ENCODE assay signal across 7 cellular contexts in the genomic region with DNA sequence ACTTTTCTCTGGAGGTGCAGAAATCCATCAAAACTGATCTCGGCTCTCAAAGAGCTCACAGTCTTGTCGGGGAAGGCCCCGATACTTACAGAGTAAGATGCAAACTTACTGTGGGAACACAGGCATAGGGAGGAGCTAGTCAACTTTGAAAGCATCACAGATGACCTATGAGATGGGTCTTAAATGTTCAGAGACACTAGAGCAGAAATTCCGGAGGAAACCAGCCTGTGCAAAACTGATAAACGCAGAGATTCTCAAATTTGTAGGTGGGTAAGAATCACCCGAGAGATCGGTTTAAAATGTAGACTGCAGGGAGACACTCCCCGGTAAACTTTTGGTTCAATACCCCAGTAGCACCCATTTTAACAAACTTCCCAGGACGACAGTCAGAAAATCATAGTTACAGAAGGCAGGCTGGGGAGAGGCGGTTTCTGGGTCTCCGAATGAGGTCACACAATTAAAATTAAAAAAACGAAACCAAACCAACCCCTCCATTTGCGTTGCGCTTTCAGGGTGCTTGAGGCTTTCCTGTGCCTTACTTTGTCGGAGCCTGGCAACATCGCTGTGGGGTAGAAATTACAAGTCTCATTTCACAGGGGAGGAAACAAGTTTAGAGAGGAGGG. TPM values are rescaled to one million over a fixed set of nuclear protein-coding genes. Genes with fewer than 3 reads are reported as not detected.
DNase-seq lines count a peak whose midpoint lies in the region; ATAC-seq and TF ChIP-seq lines count a peak whose summit lies in the region.

No MANE protein-coding gene starts in this region.

- no peak; the same call in 1 of the 2 replicates for TF ChIP-seq POLR2A in IMR-90 (IDR thresholded peaks at IDR 0.05; ENCODE audit: low read depth, low read length)

- H3K56ac ChIP-seq in IMR-90 (ENCODE audit: extremely low read depth, insufficient read depth, low read length): peak overlapping the region; percentile 97

- peak overlapping the region; percentile 90 for H4K5ac ChIP-seq in IMR-90 (ENCODE audit: low read depth, low read length)

- H3K27me3 ChIP-seq in GM06990 (replicated peaks; ENCODE audit: control insufficient read depth, insufficient read depth, low read length): no peaks in the 10 kb centered on the region
- H3K27me3 ChIP-seq in IMR-90 (ENCODE audit: control insufficient read depth, insufficient read depth, low read length): no peaks in the 10 kb centered on the region
- no peaks in the 10 kb centered on the region for H3K27me3 ChIP-seq in esophagus (ENCODE audit: control insufficient read depth in 1 of 2, insufficient read depth in 2 of 2, low read length in 2 of 2)
- H3K27me3 ChIP-seq in aorta (ENCODE audit: control insufficient read depth in 1 of 2, insufficient read depth in 2 of 2, low read length in 1 of 2): no peaks in the 10 kb centered on the region

- peak overlapping the region; percentile 68; the same call in 1 of the 2 replicates for H2BK20ac ChIP-seq in IMR-90 (ENCODE audit: low read depth, low read length)

- H2BK15ac ChIP-seq in IMR-90 (ENCODE audit: low read depth, low read length): peak overlapping the region; percentile 53; the same call in 2 of the 3 replicates

- peaks cover 0 to 15% of the 10 kb centered on the region in 2 experiments; a peak in 1 of 4 replicates for H3K79me1 ChIP-seq in IMR-90 (ENCODE audit: low read depth in 1 of 2, low read length in 2 of 2)

- no peaks in the 10 kb centered on the region for H3K9me3 Mint-ChIP-seq in nephron progenitor cell

- CTCF ChIA-PET in IMR-90 (lab: Yijun Ruan, JAX): interaction anchor here (0.7 to 1.6 kb wide), 5 partner anchors 13 to 74 kb away, joined by 3 to 5 read pairs (median 4); a partner anchor contains a TSS

- peaks cover 30% of the 10 kb centered on the region for H3K4me1 Mint-ChIP-seq in nephron progenitor cell

- ATAC-seq in GM21526 (IDR thresholded peaks at IDR 0.05; ENCODE audit: low FRiP score, unreplicated experiment): peak; percentile 31
- ATAC-seq in IMR-90 (ENCODE audit: low read depth): 0 out of 2 replicates have a peak, but pooled peaks have one; percentile 3
- peak; percentile 42 for ATAC-seq in aorta (ENCODE audit: low FRiP score)

- intact Hi-C loops in IMR-90 (cut with micrococcal nuclease): no loop called here
- intact Hi-C loops in aorta (cut with DNase I): loop anchor here in 1 of 2 donors (10.0 kb wide), 1 partner anchor 61 kb away; no protein-coding TSS in a partner anchor

- POLR2A ChIA-PET in IMR-90 (lab: Charles Lee; ENCODE audit: unreplicated experiment): interaction anchor here (0.6 kb wide), 2 partner anchors 11 to 62 kb away, joined by 3 to 4 read pairs; no protein-coding TSS in a partner anchor

- H2BK5ac ChIP-seq in IMR-90 (ENCODE audit: low read depth, low read length, poor library complexity, severe bottlenecking): peak overlapping the region; percentile 94

- no peaks in the 10 kb centered on the region for H3K27me3 Mint-ChIP-seq in nephron progenitor cell (ENCODE audit: low read depth, poor library complexity)

- peak overlapping the region; percentile 93 for H3K23ac ChIP-seq in IMR-90 (ENCODE audit: low read depth, low read length)

- peak overlapping the region; percentile 97 for H3K9ac ChIP-seq in IMR-90 (ENCODE audit: low read depth, low read length)

- H3K14ac ChIP-seq in IMR-90 (replicated peaks; ENCODE audit: low read depth, low read length): peak overlapping the region; percentile 98

- dilution Hi-C loops in IMR-90 (cut with HindIII; ENCODE audit: low sequenced_read_pairs, unreplicated experiment): no loop called here

- H3K36me3 ChIP-seq in GM06990 (ENCODE audit: control insufficient read depth, insufficient read depth, low read length) (no peaks in the 10 kb centered on the region; the same call in none of the 2 replicates), IMR-90 (ENCODE audit: control insufficient read depth, insufficient read depth, low read length) (peaks cover 2% of the 10 kb centered on the region; the same call in 1 of the 2 replicates), esophagus (ENCODE audit: control insufficient read depth in 2 of 2, insufficient read depth in 2 of 2, low read length in 1 of 2) (peaks cover 0 to 4% of the 10 kb centered on the region in 2 donors), aorta (ENCODE audit: control insufficient read depth in 1 of 2, insufficient read depth in 2 of 2, low read length in 1 of 2) (no peaks in the 10 kb centered on the region)

- peak overlapping the region; percentile 99 for H3K27ac Mint-ChIP-seq in nephron progenitor cell

- TSS peak; percentile 98 for BruUV-seq in IMR-90 (replicated peaks; lab: Mats Ljungman, UMichigan)

- no peak for TF ChIP-seq RAD21 in IMR-90 (IDR thresholded peaks at IDR 0.05; ENCODE audit: low read length)

- H3K9me3 ChIP-seq in IMR-90 (ENCODE audit: control insufficient read depth, insufficient read depth, low read length) (no peaks in the 10 kb centered on the region), esophagus (ENCODE audit: control insufficient read depth in 2 of 2, insufficient read depth in 1 of 2, low read depth in 1 of 2, low read length in 1 of 2) (no peaks in the 10 kb centered on the region), aorta (ENCODE audit: control insufficient read depth, low read length) (no peaks in the 10 kb centered on the region)

- peak overlapping the region; percentile 92 for H3K4me3 Mint-ChIP-seq in nephron progenitor cell

- peak overlapping the region; percentile 97 for H4K91ac ChIP-seq in IMR-90 (ENCODE audit: insufficient read depth, low read depth, low read length)

- H3K36me3 Mint-ChIP-seq in nephron progenitor cell (ENCODE audit: low read depth): peaks cover 28% of the 10 kb centered on the region

- H3K4me1 ChIP-seq in IMR-90 (ENCODE audit: control insufficient read depth, insufficient read depth, low read length) (peaks cover 3% of the 10 kb centered on the region), esophagus (ENCODE audit: control insufficient read depth in 2 of 2, insufficient read depth in 2 of 2, low read length in 1 of 2) (no peaks in the 10 kb centered on the region), aorta (ENCODE audit: control insufficient read depth in 1 of 2, insufficient read depth in 2 of 2, low read length in 2 of 2) (peaks cover 0 to 2% of the 10 kb centered on the region in 2 donors)

- 19% methylated on average over 3 of the region's 16 CpGs; no CpG with 5 or more reads in 1 of the 2 experiments for WGBS in IMR-90 (ENCODE audit: extremely low coverage in 2 of 2, insufficient read length in 1 of 2), 2 experiments
- 1% methylated on average over 16 of the region's 16 CpGs for WGBS in esophagus, 2 donors
- 1 to 2% methylated on average over 16 of the region's 16 CpGs for WGBS in aorta, 2 donors

- H2AFZ ChIP-seq in IMR-90 (replicated peaks; ENCODE audit: low read length, poor library complexity): peak overlapping the region; percentile 91

- H3K4me2 ChIP-seq in IMR-90 (ENCODE audit: low read depth, low read length): peak overlapping the region; percentile 87

- peak overlapping the region; percentile 94 for H3K27ac ChIP-seq in IMR-90 (ENCODE audit: insufficient read depth, low read length)
- peak overlapping the region; percentile 94 to 98 for H3K27ac ChIP-seq in esophagus (ENCODE audit: low read depth in 2 of 2, low read length in 1 of 2)
- H3K27ac ChIP-seq in aorta (ENCODE audit: low read depth in 1 of 2, low read length in 2 of 2): peak overlapping the region; percentile 64 to 90

- no peak for TF ChIP-seq CTCF in GM06990 (IDR thresholded peaks at IDR 0.05; ENCODE audit: insufficient read depth, low read length, poor library complexity, severe bottlenecking)
- no peak for TF ChIP-seq CTCF in IMR-90 (conservative IDR thresholded peaks at IDR 0.05; ENCODE audit: low read depth, low read length)
- TF ChIP-seq CTCF in nephron progenitor cell (IDR thresholded peaks at IDR 0.05): no peak

- peak overlapping the region; percentile 94 for H3K4ac ChIP-seq in IMR-90 (ENCODE audit: low read depth, low read length)

- peak overlapping the region; percentile 66 to 93 for H4K8ac ChIP-seq in IMR-90 (ENCODE audit: low read depth in 2 of 2, low read length in 2 of 2)

- peak overlapping the region; percentile 47 for H2AK9ac ChIP-seq in IMR-90 (replicated peaks; ENCODE audit: low read depth, low read length, poor library complexity)

- peaks cover 43% of the 10 kb centered on the region for H4K20me1 ChIP-seq in IMR-90 (ENCODE audit: insufficient read depth, low read length)

- H3K9me1 ChIP-seq in IMR-90 (ENCODE audit: insufficient read depth, low read length): peaks cover 8% of the 10 kb centered on the region; the same call in 1 of the 2 replicates

- H2BK120ac ChIP-seq in IMR-90 (ENCODE audit: low read depth, low read length): peak overlapping the region; percentile 78

- H2AK5ac ChIP-seq in IMR-90 (ENCODE audit: low read depth, low read length): peak overlapping the region; percentile 86

- DNase-seq in GM06990 (ENCODE audit: extremely low read depth, insufficient read length) (peak; percentile 48), IMR-90 (peak; percentile 73), nephron progenitor cell (no peak), aorta (no peak)
- peak; percentile 31 for DNase-seq in activated CD4-positive, CD25-positive, alpha-beta regulatory T cell treated with anti-CD3 and anti-CD28 coated beads, Interleukin-2, amount 50 U/mL, for 72 hours

- in situ Hi-C loops in IMR-90 (cut with MboI; ENCODE audit: low sequenced_read_pairs): no loop called here

- peak overlapping the region; percentile 96 for H3K18ac ChIP-seq in IMR-90 (ENCODE audit: low read depth, low read length)

- H3K4me3 ChIP-seq in GM06990 (replicated peaks; ENCODE audit: low read depth, low read length) (peak overlapping the region; percentile 70), IMR-90 (ENCODE audit: insufficient read depth, low read depth, low read length) (peak overlapping the region; percentile 62), esophagus (ENCODE audit: low read depth in 1 of 2, low read length in 2 of 2) (peak overlapping the region; percentile 56 to 62), aorta (ENCODE audit: low read length in 2 of 2) (peak overlapping the region; percentile 53 to 63)

TF ChIP-seq in IMR-90, 13 proteins besides CTCF, POLR2A, EP300 and RAD21 (continues in another document):
- TF ChIP-seq, protein P1, sequence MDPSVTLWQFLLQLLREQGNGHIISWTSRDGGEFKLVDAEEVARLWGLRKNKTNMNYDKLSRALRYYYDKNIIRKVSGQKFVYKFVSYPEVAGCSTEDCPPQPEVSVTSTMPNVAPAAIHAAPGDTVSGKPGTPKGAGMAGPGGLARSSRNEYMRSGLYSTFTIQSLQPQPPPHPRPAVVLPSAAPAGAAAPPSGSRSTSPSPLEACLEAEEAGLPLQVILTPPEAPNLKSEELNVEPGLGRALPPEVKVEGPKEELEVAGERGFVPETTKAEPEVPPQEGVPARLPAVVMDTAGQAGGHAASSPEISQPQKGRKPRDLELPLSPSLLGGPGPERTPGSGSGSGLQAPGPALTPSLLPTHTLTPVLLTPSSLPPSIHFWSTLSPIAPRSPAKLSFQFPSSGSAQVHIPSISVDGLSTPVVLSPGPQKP (IDR thresholded peaks at IDR 0.05; ENCODE audit: borderline replicate concordance, low read depth, low read length): no peak

RNA-seq across cellular contexts. Expression of a gene that starts 0.8 kb away (rescaled TPM):
- 66.5 and 73.9 TPM in 2 replicates for total RNA-seq in IMR-90 (2012; rRNA removed)
- 48.9 and 60.6 TPM in 2 replicates for polyA plus RNA-seq in IMR-90 (2012; rRNA removed)
- 13.2 and 15.1 TPM in 2 replicates for polyA plus RNA-seq in IMR-90 (2012; cell fraction: cytosol; rRNA removed)
- polyA plus RNA-seq in IMR-90 (2012; cell fraction: nucleus; rRNA removed; ENCODE audit: low replicate concordance): 11.6 and 41.9 TPM in 2 replicates
- polyA plus RNA-seq in esophagus: 10 to 100 TPM; 19.5 to 30.8 TPM
- 10 to 100 TPM; 85.3 to 91.5 TPM for total RNA-seq in aorta
- 10 to 100 TPM; 31.6 to 46.7 TPM for polyA plus RNA-seq in aorta

Comparison
In these comparisons a context has a peak if more than half of its experiments do, and no peak if none do; other contexts are left out.
1. DNase-seq: peak in GM06990 (single experiment), IMR-90 (single experiment) and activated CD4-positive, CD25-positive, alpha-beta regulatory T cell treated with anti-CD3 and anti-CD28 coated beads, Interleukin-2, amount 50 U/mL, for 72 hours (single experiment); none in nephron progenitor cell (single experiment) and aorta (0 of 2).
2. Peak in every context shown above with its lines, with median percentiles within 50 percentile points of each other: H3K4me3 ChIP-seq, ATAC-seq and H3K27ac ChIP-seq.